In the genomic region with DNA sequence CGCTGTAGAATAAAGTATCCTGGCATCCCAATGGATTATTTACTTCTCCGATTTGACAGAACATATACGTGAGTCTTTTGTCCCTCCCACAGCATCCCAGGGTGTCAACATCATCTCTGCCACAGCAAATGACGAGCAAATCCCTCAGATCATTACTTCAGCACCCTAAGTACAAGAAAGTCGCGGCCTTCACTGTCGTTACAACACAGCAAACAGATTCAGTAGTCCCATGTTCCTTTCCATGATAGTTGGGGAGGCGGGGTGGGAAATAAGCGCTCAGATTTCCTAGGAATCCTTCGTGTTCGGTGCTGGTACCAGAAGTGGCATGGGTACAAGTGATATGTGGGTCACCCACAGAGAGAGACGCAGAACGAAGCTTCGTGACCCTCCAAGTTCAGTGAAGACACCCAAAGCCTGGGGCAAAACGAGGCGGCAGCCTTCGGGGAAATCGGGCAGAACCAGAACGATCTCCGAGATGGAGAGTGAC, we compare ENCODE assay signal across 8 cellular contexts. TPM values are rescaled to one million over a fixed set of nuclear protein-coding genes. Genes with fewer than 3 reads are reported as not detected.
DNase-seq lines count a peak whose midpoint lies in the region; ATAC-seq and TF ChIP-seq lines count a peak whose summit lies in the region.

No MANE protein-coding gene starts in this region.

- no peaks in the 10 kb centered on the region for H3K27me3 ChIP-seq in ovary

- H3K27me3 Mint-ChIP-seq in activated naive CD4-positive, alpha-beta T cell treated with anti-CD3 and anti-CD28 coated beads, Interleukin-2, amount 50 U/mL, for 24 hours: no peaks in the 10 kb centered on the region
- H3K27me3 Mint-ChIP-seq in glutamatergic neuron (ENCODE audit: unreplicated experiment): peaks cover 7% of the 10 kb centered on the region

- peak overlapping the region; percentile 25; the same call in 1 of the 2 replicates for H3K27ac ChIP-seq in 22Rv1
- peak overlapping the region; percentile 83 to 90 for H3K27ac ChIP-seq in ovary

- no peak for ATAC-seq in HG02610 (IDR thresholded peaks at IDR 0.05; ENCODE audit: unreplicated experiment)

- intact Hi-C loops in ovary (cut with DNase I): loop anchor here in 2 of 4 donors (10.0 kb wide), 2 partner anchors 185 to 215 kb away; a partner anchor contains a TSS

- H3K27ac Mint-ChIP-seq in activated naive CD4-positive, alpha-beta T cell treated with anti-CD3 and anti-CD28 coated beads, Interleukin-2, amount 50 U/mL, for 24 hours: peak overlapping the region; percentile 92
- H3K27ac Mint-ChIP-seq in glutamatergic neuron (ENCODE audit: unreplicated experiment): peak overlapping the region; percentile 86

- H3K4me1 ChIP-seq in ovary (ENCODE audit: insufficient read depth): no peaks in the 10 kb centered on the region

- H3K9me3 ChIP-seq in ovary: no peaks in the 10 kb centered on the region

- H3K9me3 Mint-ChIP-seq in activated naive CD4-positive, alpha-beta T cell treated with anti-CD3 and anti-CD28 coated beads, Interleukin-2, amount 50 U/mL, for 24 hours: no peaks in the 10 kb centered on the region
- peaks cover 5% of the 10 kb centered on the region for H3K9me3 Mint-ChIP-seq in glutamatergic neuron (ENCODE audit: unreplicated experiment)

- TF ChIP-seq EP300 in ovary (IDR thresholded peaks at IDR 0.05): no peak

- TF ChIP-seq CTCF in 22Rv1 (IDR thresholded peaks at IDR 0.05) (no peak), GM12865 (IDR thresholded peaks at IDR 0.05; ENCODE audit: insufficient read depth, low read depth, low read length, missing control alignments) (no peak), glutamatergic neuron (IDR thresholded peaks at IDR 0.05; ENCODE audit: partially characterized antibody, unreplicated experiment) (no peak), ovary (IDR thresholded peaks at IDR 0.05) (no peak)

- TF ChIP-seq POLR2A in ovary (IDR thresholded peaks at IDR 0.05): no peak

- H3K4me3 ChIP-seq in GM12865 (ENCODE audit: low read depth, low read length) (peak overlapping the region; percentile 92), ovary (peak overlapping the region; percentile 95)

- DNase-seq in GM12865 (ENCODE audit: low read depth) (peak; percentile 46), NCI-H526 treated with DMSO at 0.1 percent for 48 hours (lab: John Stamatoyannopoulos, UW) (peak; percentile 28), glutamatergic neuron (no peak), ovary (peak in 1 of 5 donors; percentile 11), kidney glomerular epithelial cell (lab: John Stamatoyannopoulos, UW) (no peak)

- WGBS in ovary, 3 donors: 1 to 2% (median 1%) methylated on average over 20 of the region's 20 CpGs

- H3K36me3 ChIP-seq in ovary: no peaks in the 10 kb centered on the region

- peak overlapping the region; percentile 95 for H3K4me3 Mint-ChIP-seq in activated naive CD4-positive, alpha-beta T cell treated with anti-CD3 and anti-CD28 coated beads, Interleukin-2, amount 50 U/mL, for 24 hours
- peak overlapping the region; percentile 96 for H3K4me3 Mint-ChIP-seq in glutamatergic neuron (ENCODE audit: unreplicated experiment)

- H3K36me3 Mint-ChIP-seq in activated naive CD4-positive, alpha-beta T cell treated with anti-CD3 and anti-CD28 coated beads, Interleukin-2, amount 50 U/mL, for 24 hours: no peaks in the 10 kb centered on the region
- no peaks in the 10 kb centered on the region for H3K36me3 Mint-ChIP-seq in glutamatergic neuron (ENCODE audit: unreplicated experiment)

- H3K4me1 Mint-ChIP-seq in activated naive CD4-positive, alpha-beta T cell treated with anti-CD3 and anti-CD28 coated beads, Interleukin-2, amount 50 U/mL, for 24 hours: peaks cover 36% of the 10 kb centered on the region
- H3K4me1 Mint-ChIP-seq in glutamatergic neuron (ENCODE audit: low read depth, unreplicated experiment): peaks cover 6% of the 10 kb centered on the region

RNA-seq across cellular contexts. Expression of a gene that starts 0.7 kb away (rescaled TPM):
- total RNA-seq in glutamatergic neuron (ENCODE audit: unreplicated experiment) (47.8 TPM), ovary (10 to 100 TPM; 18.1 to 28.7 (median 23.2) TPM)
- 1 to 10 TPM; 5.2 to 6.7 TPM for polyA plus RNA-seq in ovary

Comparison
In these comparisons a context has a peak if more than half of its experiments do, and no peak if none do; other contexts are left out.
1. DNase-seq: peak in GM12865 (single experiment) and NCI-H526 treated with DMSO at 0.1 percent for 48 hours (single experiment); none in glutamatergic neuron (single experiment) and kidney glomerular epithelial cell (single experiment).